ENCODE assay signal across 1 cellular context in the genomic region with DNA sequence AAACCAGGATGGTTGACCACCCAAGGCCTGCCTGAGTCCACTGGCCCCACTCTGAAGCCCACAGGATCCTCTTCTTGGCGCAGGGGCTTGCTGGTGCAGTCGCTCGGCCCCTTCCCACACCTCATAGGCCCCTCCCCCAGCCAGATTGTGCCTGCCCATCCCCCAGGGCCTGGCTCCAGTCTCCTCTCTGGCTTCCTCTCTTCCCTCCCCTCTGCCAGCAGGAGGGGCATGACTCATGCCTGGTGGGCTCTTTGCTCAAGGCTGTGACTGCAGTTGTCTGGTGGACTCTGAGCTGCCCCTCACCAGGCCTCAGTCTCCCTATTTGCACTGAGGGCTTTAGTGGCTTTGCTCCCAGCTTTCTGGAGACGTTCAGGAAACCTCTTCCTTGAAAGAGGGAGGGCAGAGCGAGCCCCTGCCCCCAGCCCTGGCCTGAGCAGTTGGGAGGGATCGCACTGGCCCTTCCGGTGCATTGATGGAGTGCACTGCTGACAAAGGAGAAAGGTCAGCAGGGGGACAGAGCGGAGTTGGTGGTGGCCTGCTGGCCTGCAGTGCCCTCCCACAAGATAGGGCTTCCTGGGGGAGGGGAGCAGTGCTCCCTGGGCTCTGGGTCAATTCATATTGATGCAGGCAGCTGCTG.
A peak's percentile ranks its signal among the peaks of the same experiment; 100 is the strongest.
TF ChIP-seq lines count a peak whose summit lies in the region.

No MANE protein-coding gene starts in this region.

TF ChIP-seq in WTC11, 78 proteins besides CTCF, POLR2A, EP300 and RAD21 (continued from another document):
- TF ChIP-seq, protein P1, sequence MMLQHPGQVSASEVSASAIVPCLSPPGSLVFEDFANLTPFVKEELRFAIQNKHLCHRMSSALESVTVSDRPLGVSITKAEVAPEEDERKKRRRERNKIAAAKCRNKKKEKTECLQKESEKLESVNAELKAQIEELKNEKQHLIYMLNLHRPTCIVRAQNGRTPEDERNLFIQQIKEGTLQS (CRISPR knock-in tag; conservative IDR thresholded peaks at IDR 0.05) = peak; percentile 63; the same call in 1 of the 2 replicates
- TF ChIP-seq, protein P2, sequence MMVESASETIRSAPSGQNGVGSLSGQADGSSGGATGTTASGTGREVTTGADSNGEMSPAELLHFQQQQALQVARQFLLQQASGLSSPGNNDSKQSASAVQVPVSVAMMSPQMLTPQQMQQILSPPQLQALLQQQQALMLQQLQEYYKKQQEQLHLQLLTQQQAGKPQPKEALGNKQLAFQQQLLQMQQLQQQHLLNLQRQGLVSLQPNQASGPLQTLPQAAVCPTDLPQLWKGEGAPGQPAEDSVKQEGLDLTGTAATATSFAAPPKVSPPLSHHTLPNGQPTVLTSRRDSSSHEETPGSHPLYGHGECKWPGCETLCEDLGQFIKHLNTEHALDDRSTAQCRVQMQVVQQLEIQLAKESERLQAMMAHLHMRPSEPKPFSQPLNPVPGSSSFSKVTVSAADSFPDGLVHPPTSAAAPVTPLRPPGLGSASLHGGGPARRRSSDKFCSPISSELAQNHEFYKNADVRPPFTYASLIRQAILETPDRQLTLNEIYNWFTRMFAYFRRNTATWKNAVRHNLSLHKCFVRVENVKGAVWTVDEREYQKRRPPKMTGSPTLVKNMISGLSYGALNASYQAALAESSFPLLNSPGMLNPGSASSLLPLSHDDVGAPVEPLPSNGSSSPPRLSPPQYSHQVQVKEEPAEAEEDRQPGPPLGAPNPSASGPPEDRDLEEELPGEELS (CRISPR knock-in tag; IDR thresholded peaks at IDR 0.05) = 0 out of 2 replicates have a peak, but pooled peaks have one; percentile 50
- TF ChIP-seq CBFB (CRISPR knock-in tag; IDR thresholded peaks at IDR 0.05; ENCODE audit: low read depth) = no peak
- TF ChIP-seq, protein P3, sequence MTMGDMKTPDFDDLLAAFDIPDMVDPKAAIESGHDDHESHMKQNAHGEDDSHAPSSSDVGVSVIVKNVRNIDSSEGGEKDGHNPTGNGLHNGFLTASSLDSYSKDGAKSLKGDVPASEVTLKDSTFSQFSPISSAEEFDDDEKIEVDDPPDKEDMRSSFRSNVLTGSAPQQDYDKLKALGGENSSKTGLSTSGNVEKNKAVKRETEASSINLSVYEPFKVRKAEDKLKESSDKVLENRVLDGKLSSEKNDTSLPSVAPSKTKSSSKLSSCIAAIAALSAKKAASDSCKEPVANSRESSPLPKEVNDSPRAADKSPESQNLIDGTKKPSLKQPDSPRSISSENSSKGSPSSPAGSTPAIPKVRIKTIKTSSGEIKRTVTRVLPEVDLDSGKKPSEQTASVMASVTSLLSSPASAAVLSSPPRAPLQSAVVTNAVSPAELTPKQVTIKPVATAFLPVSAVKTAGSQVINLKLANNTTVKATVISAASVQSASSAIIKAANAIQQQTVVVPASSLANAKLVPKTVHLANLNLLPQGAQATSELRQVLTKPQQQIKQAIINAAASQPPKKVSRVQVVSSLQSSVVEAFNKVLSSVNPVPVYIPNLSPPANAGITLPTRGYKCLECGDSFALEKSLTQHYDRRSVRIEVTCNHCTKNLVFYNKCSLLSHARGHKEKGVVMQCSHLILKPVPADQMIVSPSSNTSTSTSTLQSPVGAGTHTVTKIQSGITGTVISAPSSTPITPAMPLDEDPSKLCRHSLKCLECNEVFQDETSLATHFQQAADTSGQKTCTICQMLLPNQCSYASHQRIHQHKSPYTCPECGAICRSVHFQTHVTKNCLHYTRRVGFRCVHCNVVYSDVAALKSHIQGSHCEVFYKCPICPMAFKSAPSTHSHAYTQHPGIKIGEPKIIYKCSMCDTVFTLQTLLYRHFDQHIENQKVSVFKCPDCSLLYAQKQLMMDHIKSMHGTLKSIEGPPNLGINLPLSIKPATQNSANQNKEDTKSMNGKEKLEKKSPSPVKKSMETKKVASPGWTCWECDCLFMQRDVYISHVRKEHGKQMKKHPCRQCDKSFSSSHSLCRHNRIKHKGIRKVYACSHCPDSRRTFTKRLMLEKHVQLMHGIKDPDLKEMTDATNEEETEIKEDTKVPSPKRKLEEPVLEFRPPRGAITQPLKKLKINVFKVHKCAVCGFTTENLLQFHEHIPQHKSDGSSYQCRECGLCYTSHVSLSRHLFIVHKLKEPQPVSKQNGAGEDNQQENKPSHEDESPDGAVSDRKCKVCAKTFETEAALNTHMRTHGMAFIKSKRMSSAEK (CRISPR knock-in tag; IDR thresholded peaks at IDR 0.05; ENCODE audit: borderline replicate concordance) = no peak
- TF ChIP-seq ETV6 (CRISPR knock-in tag; IDR thresholded peaks at IDR 0.05) = peak; percentile 73; the same call in 1 of the 2 replicates
